ENCODE assay signal across 1 cellular context in genomic region chr19:35996777-35997176, GRCh38.
TF ChIP-seq lines count a peak whose summit lies in the region.

No MANE protein-coding gene starts in this region.

TF ChIP-seq in GM12878, 131 proteins besides CTCF, POLR2A, EP300 and RAD21:
- TF ChIP-seq TARDBP (IDR thresholded peaks at IDR 0.05; ENCODE audit: borderline replicate concordance) = no peak
